ENCODE assay signal across 24 cellular contexts in the genomic region with DNA sequence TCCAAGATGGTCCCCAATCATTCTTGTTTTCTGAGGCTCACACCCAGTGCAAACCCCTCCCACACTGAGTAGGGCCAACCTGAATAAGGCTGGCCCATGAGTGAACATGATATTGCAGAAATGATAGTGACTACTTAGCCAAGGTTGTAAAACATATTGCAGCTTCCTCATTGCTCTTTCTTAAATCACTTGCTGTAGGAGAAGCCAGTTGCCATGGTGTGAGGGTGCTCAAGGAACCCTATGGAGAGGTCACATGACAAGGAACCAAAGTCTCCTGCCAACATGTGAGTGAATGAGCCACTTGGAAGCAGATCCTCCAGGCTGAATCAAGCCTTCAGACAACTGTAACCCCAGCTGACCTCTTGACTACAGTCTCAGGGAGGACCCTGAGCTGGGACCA.
"Had no signal": no experiment of that assay in that cellular context is flagged by ENCODE, and none has a peak within 500 bp of the region (broad histone marks: within the 10 kb centered on the region; RNA-seq: fewer than 3 reads in every experiment).

No MANE protein-coding gene starts in this region.

- H3K9me3 ChIP-seq: SJSA1 had no signal

- FAIRE-seq: TTC549 had no signal

- DNase-seq: activated B cell treated with CpG ODN at 0.5 μM for 24 hours; activated CD4-positive, alpha-beta memory T cell treated with anti-CD3 and anti-CD28 coated beads for 36 hours; activated CD4-positive, alpha-beta T cell treated with anti-CD3 and anti-CD28 coated beads for 1 hour; activated CD8-positive, alpha-beta memory T cell treated with anti-CD3 and anti-CD28 coated beads, Interleukin-2, amount 50 U/mL, for 4 hours; activated gamma-delta T cell treated with Interleukin-2 at 50 U/mL for 16 hours; activated naive CD4-positive, alpha-beta T cell treated with anti-CD3 and anti-CD28 coated beads, Interleukin-2, amount 10 ng/mL, durations not matched to agents 7 days and 5 days; activated naive CD8-positive, alpha-beta T cell treated with anti-CD3 and anti-CD28 coated beads for 36 hours; activated T-cell treated with anti-CD3 and anti-CD28 coated beads, Interleukin-2, amount 50 U/mL, for 72 hours; brain microvascular endothelial cell; KG1; NCI-H1092; NCI-H1930; NCI-H345; NCI-H510A; NCI-H69; NK-92 treated with Interleukin-12 subunit alpha and Interleukin-12 subunit beta, amount 100 ng/mL, for 24 hours; OCI-M1; SHP77; SW 1271; T1000 had no signal

- H3K4me3 ChIP-seq: cardiac muscle cell, SJSA1 had no signal

- H3K36me3 ChIP-seq: brain microvascular endothelial cell, cardiac muscle cell, SJSA1 had no signal

- H3K27ac ChIP-seq: brain microvascular endothelial cell, cardiac muscle cell, RWPE1, SJSA1 had no signal

- H3K27me3 ChIP-seq: brain microvascular endothelial cell, cardiac muscle cell, SJSA1 had no signal

- H3K4me1 ChIP-seq: SJSA1 had no signal
